24 cellular contexts compared by ENCODE assay signal in genomic region chr6:20198764-20199174, GRCh38. TPM values are rescaled to one million over a fixed set of nuclear protein-coding genes. Genes with fewer than 3 reads are reported as not detected.
DNase-seq lines count a peak whose midpoint lies in the region; ATAC-seq, FAIRE-seq and TF ChIP-seq lines count a peak whose summit lies in the region.
"Had no signal": no experiment of that assay in that cellular context is flagged by ENCODE, and none has a peak within 500 bp of the region (broad histone marks: within the 10 kb centered on the region; RNA-seq: fewer than 3 reads in every experiment).

No MANE protein-coding gene starts in this region.

- ATAC-seq in GM12878 (no peak), GM21447 (IDR thresholded peaks at IDR 0.05; ENCODE audit: unreplicated experiment) (no peak), HG03439 (IDR thresholded peaks at IDR 0.05; ENCODE audit: unreplicated experiment) (no peak)
- ATAC-seq: activated T-cell treated with anti-CD3 and anti-CD28 coated beads, Interleukin-2, amount 50 U/mL, for 72 hours; body of pancreas; natural killer cell treated with Interleukin-12 subunit alpha and Interleukin-12 subunit beta and Interleukin-15 and Interleukin-18, amount 100 ng/mL, for 72 hours had no signal

- no peak for TF ChIP-seq POLR2A in GM12878 (IDR thresholded peaks at IDR 0.05; ENCODE audit: low read depth, low read length)
- no peak for TF ChIP-seq POLR2A in adrenal gland (IDR thresholded peaks at IDR 0.05)

- H2BK5ac ChIP-seq in H9 (ENCODE audit: insufficient read length, low read length) = no peak overlapping the region

- H3K23me2 ChIP-seq in H9 (ENCODE audit: insufficient read length, low read depth, low read length, poor library complexity, severe bottlenecking) = no peaks in the 10 kb centered on the region

- H3K4me3 Mint-ChIP-seq in H9 = no peak overlapping the region
- H3K4me3 Mint-ChIP-seq: activated B cell treated with CpG ODN at 0.5 μM for 24 hours; activated CD4-positive, alpha-beta memory T cell treated with anti-CD3 and anti-CD28 coated beads, Interleukin-2, amount 10 ng/mL, durations not matched to agents 7 days and 5 days; activated naive CD8-positive, alpha-beta T cell treated with anti-CD3 and anti-CD28 coated beads for 36 hours; activated T-cell treated with anti-CD3 and anti-CD28 coated beads, Interleukin-2, amount 50 U/mL, for 72 hours; natural killer cell treated with Interleukin-12 subunit alpha and Interleukin-12 subunit beta and Interleukin-15 and Interleukin-18, amount 100 ng/mL, for 72 hours had no signal

- FAIRE-seq in GM12878 (lab: Jason Lieb, UNC) = no peak
- FAIRE-seq: kidney, RCC 7860, urothelium cell line had no signal

- no peak overlapping the region for H3K4ac ChIP-seq in H9 (ENCODE audit: low read depth, low read length)

- H2BK15ac ChIP-seq in H9 (ENCODE audit: low read depth, low read length) = no peak overlapping the region

- peaks cover 0 to 3% of the 10 kb centered on the region in 2 experiments; a peak in 1 of 5 replicates for H3K9me3 Mint-ChIP-seq in H9
- H3K9me3 Mint-ChIP-seq: activated B cell treated with CpG ODN at 0.5 μM for 24 hours; activated CD4-positive, alpha-beta memory T cell treated with anti-CD3 and anti-CD28 coated beads, Interleukin-2, amount 10 ng/mL, durations not matched to agents 7 days and 5 days; activated naive CD8-positive, alpha-beta T cell treated with anti-CD3 and anti-CD28 coated beads for 36 hours; activated T-cell treated with anti-CD3 and anti-CD28 coated beads, Interleukin-2, amount 50 U/mL, for 72 hours; natural killer cell treated with Interleukin-12 subunit alpha and Interleukin-12 subunit beta and Interleukin-15 and Interleukin-18, amount 100 ng/mL, for 72 hours had no signal

- H3K27me3 Mint-ChIP-seq in H9 (ENCODE audit: low read depth) = no peaks in the 10 kb centered on the region
- H3K27me3 Mint-ChIP-seq: activated B cell treated with CpG ODN at 0.5 μM for 24 hours; activated CD4-positive, alpha-beta memory T cell treated with anti-CD3 and anti-CD28 coated beads, Interleukin-2, amount 10 ng/mL, durations not matched to agents 7 days and 5 days; activated naive CD8-positive, alpha-beta T cell treated with anti-CD3 and anti-CD28 coated beads for 36 hours had no signal

- no peak overlapping the region for H2AK5ac ChIP-seq in H9 (ENCODE audit: insufficient read length, low read length)

- no peak overlapping the region for H2BK12ac ChIP-seq in H9 (ENCODE audit: insufficient read length, low read depth, low read length)

- no peaks in the 10 kb centered on the region for H3K27me3 ChIP-seq in H9 (ENCODE audit: insufficient read depth, low read length)
- H3K27me3 ChIP-seq in GM12878 (replicated peaks in 1 of 2; ENCODE audit: control insufficient read depth in 2 of 2, insufficient read depth in 2 of 2, low read length in 1 of 2) = no peaks in the 10 kb centered on the region
- H3K27me3 ChIP-seq in neutrophil = no peaks in the 10 kb centered on the region
- no peaks in the 10 kb centered on the region for H3K27me3 ChIP-seq in adrenal gland
- H3K27me3 ChIP-seq: body of pancreas, MG63 had no signal

- H4K5ac ChIP-seq in H9 (ENCODE audit: insufficient read length, low read depth, low read length) = no peak overlapping the region

- H3K4me1 ChIP-seq in H9 (ENCODE audit: insufficient read depth, low read length) = peaks cover 12% of the 10 kb centered on the region; the same call in 1 of the 2 replicates
- H3K4me1 ChIP-seq in GM12878 (ENCODE audit: control insufficient read depth, insufficient read depth, low read length) = peaks cover 52% of the 10 kb centered on the region
- H3K4me1 ChIP-seq in neutrophil (ENCODE audit: control insufficient read depth in 1 of 2, insufficient read depth in 1 of 2, low read depth in 1 of 2, low read length in 1 of 2) = peaks cover 41 to 51% of the 10 kb centered on the region in 2 experiments
- peaks cover 10 to 25% of the 10 kb centered on the region in 2 donors for H3K4me1 ChIP-seq in adrenal gland (replicated peaks in 1 of 2)

- no peak overlapping the region for H3K14ac ChIP-seq in H9 (ENCODE audit: insufficient read depth, low read length)

- H3K79me2 ChIP-seq in H9 (ENCODE audit: insufficient read depth, low read length) (no peaks in the 10 kb centered on the region), GM12878 (ENCODE audit: control insufficient read depth, insufficient read depth, low read length) (peaks cover 41% of the 10 kb centered on the region)

- TF ChIP-seq EP300 in GM12878 (IDR thresholded peaks at IDR 0.05; ENCODE audit: borderline replicate concordance in 1 of 2, control insufficient read depth in 1 of 2, low read depth in 2 of 2, low read length in 2 of 2) = no peak

- H2BK120ac ChIP-seq in H9 (ENCODE audit: low read depth, low read length, poor library complexity, severe bottlenecking) = no peak overlapping the region

- H3K9ac ChIP-seq in H9 (ENCODE audit: extremely low read depth, insufficient read length, low read length) (no peak overlapping the region), GM12878 (ENCODE audit: control insufficient read depth, insufficient read depth, low read length) (no peak overlapping the region)
- H3K9ac ChIP-seq: GM23248 had no signal

- no peak overlapping the region for H2BK20ac ChIP-seq in H9 (ENCODE audit: low read depth, low read length, poor library complexity, severe bottlenecking)

- TF ChIP-seq CTCF in 22Rv1 (IDR thresholded peaks at IDR 0.05) = no peak
- TF ChIP-seq CTCF in H9 (conservative IDR thresholded peaks at IDR 0.05) = no peak
- no peak for TF ChIP-seq CTCF in GM12878 (IDR thresholded peaks at IDR 0.05 in 2 of 3, conservative IDR thresholded peaks at IDR 0.05 in 1 of 3; ENCODE audit: control insufficient read depth in 2 of 3, extremely low read depth in 1 of 3, insufficient read depth in 1 of 3, low read depth in 3 of 3, low read length in 3 of 3)
- no peak for TF ChIP-seq CTCF in neutrophil (IDR thresholded peaks at IDR 0.05)
- TF ChIP-seq CTCF in adrenal gland (IDR thresholded peaks at IDR 0.05) = no peak

- H4K20me1 ChIP-seq in H9 (ENCODE audit: control insufficient read depth, insufficient read depth, insufficient read length) = no peaks in the 10 kb centered on the region
- no peaks in the 10 kb centered on the region for H4K20me1 ChIP-seq in GM12878 (ENCODE audit: control insufficient read depth, insufficient read depth)

- no peaks in the 10 kb centered on the region for H3K79me1 ChIP-seq in H9 (ENCODE audit: insufficient read depth, low read depth, low read length, poor library complexity, severe bottlenecking)

- H3K4me1 Mint-ChIP-seq in H9 = peaks cover 32 to 36% of the 10 kb centered on the region in 2 experiments
- H3K4me1 Mint-ChIP-seq: activated B cell treated with CpG ODN at 0.5 μM for 24 hours had no signal

- no peak overlapping the region for H3T11ph ChIP-seq in H9 (ENCODE audit: low read length)

- intact Hi-C loops in GM12878 (cut with micrococcal nuclease; ENCODE audit: unreplicated experiment) = no loop called here
- intact Hi-C loops in adrenal gland (cut with DNase I) = no loop called here

- H4K91ac ChIP-seq in H9 (ENCODE audit: insufficient read length, low read depth, low read length) = no peak overlapping the region

- H3K56ac ChIP-seq in H9 (ENCODE audit: insufficient read length, low read depth, low read length) = no peak overlapping the region

- peaks cover 0 to 6% (median 4%) of the 10 kb centered on the region in 3 experiments; a peak in 3 of 7 replicates for H3K36me3 Mint-ChIP-seq in H9 (ENCODE audit: insufficient read depth in 1 of 3, low read depth in 3 of 3)
- H3K36me3 Mint-ChIP-seq: natural killer cell treated with Interleukin-12 subunit alpha and Interleukin-12 subunit beta and Interleukin-15 and Interleukin-18, amount 100 ng/mL, for 72 hours had no signal

- DNase-seq in H9 (no peak), GM12878 (ENCODE audit: low read depth, low spot score) (no peak), adrenal gland (no peak), cortex of kidney (lab: John Stamatoyannopoulos, UW) (no peak)
- DNase-seq: activated B cell treated with CpG ODN at 0.5 μM for 24 hours; activated CD4-positive, alpha-beta memory T cell treated with anti-CD3 and anti-CD28 coated beads, Interleukin-2, amount 10 ng/mL, durations not matched to agents 7 days and 5 days; activated naive CD8-positive, alpha-beta T cell treated with anti-CD3 and anti-CD28 coated beads for 36 hours; activated T-cell treated with anti-CD3 and anti-CD28 coated beads, Interleukin-2, amount 50 U/mL, for 72 hours; body of pancreas; GM23248; hypothalamus; kidney; MG63; NCI-H1436 treated with DMSO at 0.1 percent for 48 hours; NK-92 treated with Interleukin-12 subunit alpha and Interleukin-12 subunit beta, amount 100 ng/mL, for 24 hours; stimulated activated CD4-positive, alpha-beta T cell treated with anti-CD3 and anti-CD28 coated beads, Interleukin-4, amount 100 ng/mL, for 1 hour had no signal

- H3K36me3 ChIP-seq in GM12878 (ENCODE audit: control insufficient read depth in 2 of 2, insufficient read depth in 2 of 2, low read length in 1 of 2) (no peaks in the 10 kb centered on the region), neutrophil (no peaks in the 10 kb centered on the region), adrenal gland (replicated peaks in 1 of 2) (no peaks in the 10 kb centered on the region)
- H3K36me3 ChIP-seq: MG63 had no signal

- H4K8ac ChIP-seq in H9 (replicated peaks; ENCODE audit: insufficient read length, low read depth, low read length) = no peak overlapping the region

- no TSS peak for BruUV-seq in GM12878 (replicated peaks; lab: Mats Ljungman, UMichigan)

- H3K9me3 ChIP-seq in H9 (ENCODE audit: control insufficient read depth, low read depth, low read length) = no peaks in the 10 kb centered on the region
- no peaks in the 10 kb centered on the region; the same call in 2 of the 3 replicates for H3K9me3 ChIP-seq in GM12878 (replicated peaks; ENCODE audit: control insufficient read depth, insufficient read depth, low read length)
- no peaks in the 10 kb centered on the region for H3K9me3 ChIP-seq in neutrophil
- H3K9me3 ChIP-seq in adrenal gland (replicated peaks in 1 of 3) = no peaks in the 10 kb centered on the region
- H3K9me3 ChIP-seq: body of pancreas, MG63 had no signal

- RAD21 ChIA-PET in GM12878 (lab: Charles Lee; ENCODE audit: unreplicated experiment) = interaction anchor here (1.0 to 1.4 kb wide), 3 partner anchors 9 to 268 kb away, joined by 3 to 7 read pairs (median 4); partner anchors contain the start of gene MBOAT1

- H3K4me2 ChIP-seq in H9 (ENCODE audit: insufficient read depth, insufficient read length, low read length) = no peak overlapping the region
- H3K4me2 ChIP-seq in GM12878 (ENCODE audit: control insufficient read depth, insufficient read depth) = no peak overlapping the region
- H3K4me2 ChIP-seq: smooth muscle cell had no signal

- H3K18ac ChIP-seq in H9 (ENCODE audit: insufficient read length, low read depth, low read length) = no peak overlapping the region

- TF ChIP-seq RAD21 in GM12878 (IDR thresholded peaks at IDR 0.05; ENCODE audit: insufficient read depth, low read depth, low read length) = no peak

- H3K4me3 ChIP-seq in GM12878 (no peak overlapping the region), neutrophil (ENCODE audit: low read depth in 1 of 2, low read length in 1 of 2) (no peak overlapping the region), adrenal gland (no peak overlapping the region)
- H3K4me3 ChIP-seq: body of pancreas, GM23248, MG63, smooth muscle cell had no signal

- CTCF ChIA-PET in GM12878 (lab: Yijun Ruan, JAX) = interaction anchor here (1.0 to 2.6 kb wide), 6 partner anchors 9 to 106 kb away, joined by 3 to 9 read pairs (median 4); no protein-coding TSS in a partner anchor

- H3K23ac ChIP-seq in H9 (ENCODE audit: insufficient read length, low read depth, low read length) = no peak overlapping the region

- POLR2A ChIA-PET in GM12878 (lab: Charles Lee) = interaction anchor here (1.5 to 4.5 kb wide), 2 partner anchors 13 to 28 kb away, joined by 3 to 34 read pairs; partner anchors contain the start of gene MBOAT1

- SMC1A ChIA-PET in GM12878 (lab: Charles Lee; ENCODE audit: uncharacterized antibody, unreplicated experiment) = interaction anchor here (0.5 to 8.8 kb wide), 4 partner anchors 9 to 329 kb away, joined by 3 to 64 read pairs (median 13); partner anchors contain the start of gene MBOAT1

- in situ Hi-C loops in GM12878 (cut with MboI) = no loop called here

- H3K27ac ChIP-seq in 22Rv1 (peak overlapping the region; percentile 12; the same call in 1 of the 2 replicates), H9 (ENCODE audit: insufficient read length, low read depth, low read length) (no peak overlapping the region), GM12878 (ENCODE audit: control insufficient read depth, insufficient read depth) (peak overlapping the region; percentile 33; the same call in 1 of the 2 replicates), neutrophil (peak overlapping the region; percentile 47), adrenal gland (no peak overlapping the region)
- H3K27ac ChIP-seq: GM23248 had no signal

- H3K27ac Mint-ChIP-seq in H9 = peak overlapping the region; percentile 6 to 53 (median 45); a peak in 4 of 7 replicates
- H3K27ac Mint-ChIP-seq: activated B cell treated with CpG ODN at 0.5 μM for 24 hours; activated CD4-positive, alpha-beta memory T cell treated with anti-CD3 and anti-CD28 coated beads, Interleukin-2, amount 10 ng/mL, durations not matched to agents 7 days and 5 days; activated naive CD8-positive, alpha-beta T cell treated with anti-CD3 and anti-CD28 coated beads for 36 hours; activated T-cell treated with anti-CD3 and anti-CD28 coated beads, Interleukin-2, amount 50 U/mL, for 72 hours; natural killer cell treated with Interleukin-12 subunit alpha and Interleukin-12 subunit beta and Interleukin-15 and Interleukin-18, amount 100 ng/mL, for 72 hours had no signal

- no peak overlapping the region for H2AFZ ChIP-seq in H9 (ENCODE audit: low read length)
- no peak overlapping the region for H2AFZ ChIP-seq in GM12878 (ENCODE audit: control insufficient read depth, low read depth, low read length)
- H2AFZ ChIP-seq: GM23248 had no signal

- WGBS in H9 (ENCODE audit: extremely low coverage, insufficient read length, low lambda C conversion rate) = no CpG with 5 or more reads among the region's 6 CpGs
- WGBS in GM12878 (ENCODE audit: insufficient coverage, insufficient replicate concordance, low lambda C conversion rate, missing lambda C conversion rate) = 69% methylated on average over 6 of the region's 6 CpGs
- 60 to 90% (median 69%) methylated on average over 6 of the region's 6 CpGs for WGBS in adrenal gland, 4 donors

RNA-seq across cellular contexts. Expression of gene MBOAT1, which starts 13.5 kb away (rescaled TPM):
- total RNA-seq in H9 (2021) (9.6 and 9.9 TPM in 2 replicates), GM12878 (2014; rRNA removed) (21.0 and 22.7 TPM in 2 replicates), GM12878 (2014; rRNA removed; fragmentation: Illumina TruSeq; extraction: Trizol) (17.0 and 17.2 TPM in 2 replicates), GM12878 (2021) (18.2 and 19.3 TPM in 2 replicates), adrenal gland (10 to 100 TPM in 2 of 8 donors, 1 to 10 TPM in 6; 1.5 to 11.2 (median 9.1) TPM)
- 52.4 and 54.2 TPM in 2 replicates for total RNA-seq in GM12878 (2013; cell fraction: nucleolus; rRNA removed)
- polyA plus RNA-seq in GM12878 (2011; ENCODE audit: low read depth) = 7.0 TPM
- polyA plus RNA-seq in GM12878 (2011; rRNA removed) (13.9 and 16.1 TPM in 2 replicates), GM12878 (2014; fragmentation: Illumina TruSeq; extraction: Trizol) (13.3 and 20.8 TPM in 2 replicates), GM12878 (2014; fragmentation: Nextera tagmentation; extraction: Ambion mirVana) (under 1 TPM; 0.39 to 0.44 TPM), GM12878 (2014; rRNA removed) (7.6 and 9.9 TPM in 2 replicates), GM12878 (2016; fragmentation: Nextera tagmentation; extraction: Ambion mirVana) (1 to 10 TPM; 4.6 to 7.7 TPM), adrenal gland (1 to 10 TPM; 1.6 to 2.2 (median 2.0) TPM)
- polyA plus RNA-seq in GM12878 (2011; cell fraction: cytosol; rRNA removed) = 9.0 and 11.4 TPM in 2 replicates
- 17.9 and 22.1 TPM in 2 replicates for polyA plus RNA-seq in GM12878 (2011; cell fraction: nucleus; rRNA removed)
- 6.3 and 9.0 TPM in 2 replicates for polyA plus RNA-seq in GM12878 (2012)
- 33.9 and 34.7 TPM in 2 replicates for polyA minus RNA-seq in GM12878 (2011; rRNA and poly(A)+ RNA removed)
- polyA minus RNA-seq in GM12878 (2011; cell fraction: cytosol; rRNA and poly(A)+ RNA removed) = 17.2 and 17.4 TPM in 2 replicates
- polyA minus RNA-seq in GM12878 (2011; cell fraction: nucleus; rRNA and poly(A)+ RNA removed) = 17.4 and 22.4 TPM in 2 replicates

Comparison
In these comparisons a context has a peak if more than half of its experiments do, and no peak if none do; other contexts are left out.
1. H3K27ac ChIP-seq: peak in 22Rv1 (single experiment), GM12878 (single experiment) and neutrophil (single experiment); none in H9 (single experiment) and adrenal gland (0 of 5).